In genomic region chr7:2737005-2737743, GRCh38 we compare ENCODE assay signal across 10 cellular contexts. TPM values are rescaled to one million over a fixed set of nuclear protein-coding genes. Genes with fewer than 3 reads are reported as not detected.
A peak's percentile ranks its signal among the peaks of the same experiment; 100 is the strongest.
DNase-seq lines count a peak whose midpoint lies in the region; ATAC-seq and TF ChIP-seq lines count a peak whose summit lies in the region.
"Not testable (repeated sequence)": the region's sequence is repeated elsewhere in the genome, so short reads cannot be mapped to it uniquely, and the experiment has no call there.
"Had no signal": no experiment of that assay in that cellular context is flagged by ENCODE, and none has a peak within 500 bp of the region (broad histone marks: within the 10 kb centered on the region; RNA-seq: fewer than 3 reads in every experiment).

No MANE protein-coding gene starts in this region.

- not testable (repeated sequence) for H2BK5ac ChIP-seq in trophoblast cell (ENCODE audit: low read depth, low read length, poor library complexity)

- WGBS in esophagus squamous epithelium, 2 donors, result 93 to 94% methylated on average over 12 to 15 of the region's 15 CpGs
- no CpG with 5 or more reads among the region's 15 CpGs for WGBS in trophoblast cell (ENCODE audit: extremely low coverage, insufficient coverage, insufficient read length)

- peak overlapping the region; percentile 61 for H3K4ac ChIP-seq in trophoblast cell (ENCODE audit: low read depth, low read length)

- peaks cover 0 to 39% (median 12%) of the 10 kb centered on the region in 11 experiments; a peak in 17 of 22 replicates for H3K36me3 ChIP-seq in BLaER1 treated with 17β-estradiol and CSF1 and Interleukin-3, amounts not matched to agents 10 nM and 100 nM
- H3K36me3 ChIP-seq in esophagus squamous epithelium, result not testable (repeated sequence)
- peaks cover 27 to 38% of the 10 kb centered on the region in 2 experiments for H3K36me3 ChIP-seq in trophoblast cell (ENCODE audit: control insufficient read depth in 1 of 2, insufficient read depth in 2 of 2, low read length in 2 of 2)

- not testable (repeated sequence) for H2BK120ac ChIP-seq in trophoblast cell (ENCODE audit: insufficient read depth, low read length, poor library complexity)

- peak overlapping the region; percentile 83 to 98 (median 94) for H3K4me2 ChIP-seq in BLaER1 treated with 17β-estradiol and CSF1 and Interleukin-3, amounts not matched to agents 10 nM and 100 nM
- H3K4me2 ChIP-seq in trophoblast cell (ENCODE audit: low read length), result not testable (repeated sequence)

- H2AFZ ChIP-seq in trophoblast cell (ENCODE audit: insufficient read depth, low read length, poor library complexity), result not testable (repeated sequence)

- H3K27me3 ChIP-seq in BLaER1 treated with 17β-estradiol and CSF1 and Interleukin-3, amounts not matched to agents 10 nM and 100 nM, result peaks cover 0 to 13% (median 0%) of the 10 kb centered on the region in 11 experiments; a peak in 2 of 22 replicates
- not testable (repeated sequence) for H3K27me3 ChIP-seq in HL-60 (ENCODE audit: insufficient read depth, poor library complexity, severe bottlenecking); esophagus squamous epithelium; trophoblast cell (ENCODE audit: insufficient read depth, low read length)

- H4K20me1 ChIP-seq in BLaER1 treated with 17β-estradiol and CSF1 and Interleukin-3, amounts not matched to agents 10 nM and 100 nM, result peaks cover 0 to 31% (median 0%) of the 10 kb centered on the region in 11 experiments; a peak in 7 of 22 replicates

- peaks cover 19% of the 10 kb centered on the region for H3K79me1 ChIP-seq in trophoblast cell (ENCODE audit: low read length)

- not testable (repeated sequence) for DNase-seq in HL-60 (ENCODE audit: low read depth in 1 of 2, low spot score in 1 of 2); esophagus squamous epithelium (lab: John Stamatoyannopoulos, UW); trophoblast cell
- peak; percentile 31 for DNase-seq in activated effector memory CD4-positive, alpha-beta T cell treated with anti-CD3 and anti-CD28 coated beads, Interleukin-2, amount 50 U/mL, for 16 hours
- DNase-seq in left lobe of liver (ENCODE audit: low spot score) (peak; percentile 24), ureter (ENCODE audit: low spot score) (peak; percentile 35)
- peak; percentile 19 for DNase-seq in stimulated activated CD8-positive, alpha-beta memory T cell treated with anti-CD3 and anti-CD28 coated beads, Interleukin-4, amount 100 ng/mL, for 48 hours

- H2BK12ac ChIP-seq in trophoblast cell (ENCODE audit: low read length), result not testable (repeated sequence)

- H4K91ac ChIP-seq in trophoblast cell (ENCODE audit: low read depth, low read length), result not testable (repeated sequence)

- peaks cover 18% of the 10 kb centered on the region for H3K79me2 ChIP-seq in trophoblast cell (ENCODE audit: control insufficient read depth, insufficient read depth, low read length, poor library complexity)

- not testable (repeated sequence) for H3K23ac ChIP-seq in trophoblast cell (ENCODE audit: low read length)

- TF ChIP-seq POLR2A in esophagus squamous epithelium (IDR thresholded peaks at IDR 0.05), result not testable (repeated sequence)

- H3K14ac ChIP-seq in trophoblast cell (ENCODE audit: low read length), result not testable (repeated sequence)

- H4K12ac ChIP-seq in trophoblast cell (ENCODE audit: low read depth, low read length), result not testable (repeated sequence)

- not testable (repeated sequence) for H2AK5ac ChIP-seq in trophoblast cell (ENCODE audit: low read length)

- intact Hi-C loops in esophagus squamous epithelium (cut with DNase I), result not testable (repeated sequence)

- H3K9ac ChIP-seq in BLaER1 treated with 17β-estradiol and CSF1 and Interleukin-3, amounts not matched to agents 10 nM and 100 nM, result peak overlapping the region in 9 of 11 experiments; percentile 28 to 90 (median 87); a peak in 17 of 22 replicates
- not testable (repeated sequence) for H3K9ac ChIP-seq in trophoblast cell (ENCODE audit: low read length)

- not testable (repeated sequence) for ATAC-seq in left lobe of liver

- peak overlapping the region in 3 of 10 experiments; percentile 46 to 57 (median 56); a peak in 4 of 20 replicates for H3K4me3 ChIP-seq in BLaER1 treated with 17β-estradiol and CSF1 and Interleukin-3, amounts not matched to agents 10 nM and 100 nM
- H3K4me3 ChIP-seq in HL-60 (replicated peaks; ENCODE audit: insufficient read depth, low read length); esophagus squamous epithelium; trophoblast cell (ENCODE audit: low read depth, low read length): not testable (repeated sequence)

- H4K8ac ChIP-seq in trophoblast cell (ENCODE audit: low read depth, low read length), result not testable (repeated sequence)

- peaks cover 80 to 100% (median 95%) of the 10 kb centered on the region in 10 experiments for H3K4me1 ChIP-seq in BLaER1 treated with 17β-estradiol and CSF1 and Interleukin-3, amounts not matched to agents 10 nM and 100 nM
- peaks cover 5 to 50% (median 8%) of the 10 kb centered on the region in 3 donors for H3K4me1 ChIP-seq in esophagus squamous epithelium
- H3K4me1 ChIP-seq in trophoblast cell (ENCODE audit: control insufficient read depth in 1 of 2, insufficient read depth in 2 of 2, low read length in 2 of 2), result peaks cover 28 to 37% of the 10 kb centered on the region in 2 experiments

- peaks cover under 1 to 33% (median 14%) of the 10 kb centered on the region in 11 experiments; a peak in 21 of 22 replicates for H3K9me3 ChIP-seq in BLaER1 treated with 17β-estradiol and CSF1 and Interleukin-3, amounts not matched to agents 10 nM and 100 nM (replicated peaks in 1 of 11)
- not testable (repeated sequence) for H3K9me3 ChIP-seq in esophagus squamous epithelium; trophoblast cell (ENCODE audit: insufficient read depth, low read depth, low read length)

- TF ChIP-seq CTCF in HL-60 (IDR thresholded peaks at IDR 0.05; ENCODE audit: insufficient read depth, low read length); esophagus squamous epithelium (IDR thresholded peaks at IDR 0.05): not testable (repeated sequence)

- not testable (repeated sequence) for H3K18ac ChIP-seq in trophoblast cell (ENCODE audit: low read length)

- H3K27ac ChIP-seq in BLaER1 treated with 17β-estradiol and CSF1 and Interleukin-3, amounts not matched to agents 10 nM and 100 nM, result peak overlapping the region in 8 of 11 experiments; percentile 52 to 98 (median 95); a peak in 16 of 22 replicates
- H3K27ac ChIP-seq in HL-60 (replicated peaks) (peak overlapping the region; percentile 15; the same call in 1 of the 2 replicates), esophagus squamous epithelium (peak overlapping the region in 3 of 4 donors; percentile 17 to 57 (median 48))
- not testable (repeated sequence) for H3K27ac ChIP-seq in trophoblast cell (ENCODE audit: low read depth, low read length)

RNA-seq across cellular contexts. Expression of gene AMZ1, which starts 49.2 kb away (rescaled TPM):
- under 1 TPM in 2 of 4 donors, not detected in 2; 0.12 to 0.19 TPM for total RNA-seq in esophagus squamous epithelium
- 0.83 TPM for total RNA-seq in left lobe of liver
- 0.41 and 0.64 TPM in 2 replicates for polyA plus RNA-seq in trophoblast cell (2013)
- 0.23 TPM for total RNA-seq in ureter
- total RNA-seq: H4, PC-3 had no signal
